In genomic region chr20:63707558-63708300, GRCh38 we compare ENCODE assay signal across 8 cellular contexts. TPM values are rescaled to one million over a fixed set of nuclear protein-coding genes. Genes with fewer than 3 reads are reported as not detected.
DNase-seq lines count a peak whose midpoint lies in the region; ATAC-seq and TF ChIP-seq lines count a peak whose summit lies in the region.

A gene with protein sequence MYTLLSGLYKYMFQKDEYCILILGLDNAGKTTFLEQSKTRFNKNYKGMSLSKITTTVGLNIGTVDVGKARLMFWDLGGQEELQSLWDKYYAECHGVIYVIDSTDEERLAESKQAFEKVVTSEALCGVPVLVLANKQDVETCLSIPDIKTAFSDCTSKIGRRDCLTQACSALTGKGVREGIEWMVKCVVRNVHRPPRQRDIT (minus strand): TSS chr20:63707976. CDS start chr20:63707091, 885 bp downstream.
A gene with protein sequence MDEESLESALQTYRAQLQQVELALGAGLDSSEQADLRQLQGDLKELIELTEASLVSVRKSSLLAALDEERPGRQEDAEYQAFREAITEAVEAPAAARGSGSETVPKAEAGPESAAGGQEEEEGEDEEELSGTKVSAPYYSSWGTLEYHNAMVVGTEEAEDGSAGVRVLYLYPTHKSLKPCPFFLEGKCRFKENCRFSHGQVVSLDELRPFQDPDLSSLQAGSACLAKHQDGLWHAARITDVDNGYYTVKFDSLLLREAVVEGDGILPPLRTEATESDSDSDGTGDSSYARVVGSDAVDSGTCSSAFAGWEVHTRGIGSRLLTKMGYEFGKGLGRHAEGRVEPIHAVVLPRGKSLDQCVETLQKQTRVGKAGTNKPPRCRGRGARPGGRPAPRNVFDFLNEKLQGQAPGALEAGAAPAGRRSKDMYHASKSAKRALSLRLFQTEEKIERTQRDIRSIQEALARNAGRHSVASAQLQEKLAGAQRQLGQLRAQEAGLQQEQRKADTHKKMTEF (plus strand): TSS chr20:63708039. CDS start chr20:63708581, 542 bp downstream.

- H3K27me3 Mint-ChIP-seq in Caco-2 (ENCODE audit: insufficient read depth, unreplicated experiment), result no peaks in the 10 kb centered on the region

- no TSS peak for BruUV-seq in Caco-2 (replicated peaks; lab: Mats Ljungman, UMichigan)

- peak within 1 kb of the TSS; percentile 82 for H3K27ac ChIP-seq in epithelial cell of prostate

- ATAC-seq in GM21423 (IDR thresholded peaks at IDR 0.05; ENCODE audit: unreplicated experiment), result peak; percentile 75

- H3K36me3 Mint-ChIP-seq in Caco-2 (ENCODE audit: insufficient read depth, unreplicated experiment), result peaks cover 100% of the 10 kb centered on the region

- peak within 1 kb of the TSS; percentile 87 for H3K4me3 Mint-ChIP-seq in Caco-2 (ENCODE audit: unreplicated experiment)

- peaks cover 11% of the 10 kb centered on the region for H3K9me3 Mint-ChIP-seq in Caco-2 (ENCODE audit: unreplicated experiment)

- DNase-seq in Caco-2, result peak; percentile 94 to 99
- DNase-seq in HuH-7.5 (ENCODE audit: low spot score), result peak; percentile 94
- DNase-seq in OCI-M2 (lab: John Stamatoyannopoulos, UW; ENCODE audit: unreplicated experiment), result peak; percentile 24
- DNase-seq in activated T-cell treated with anti-CD3 and anti-CD28 coated beads for 24 hours (ENCODE audit: low read depth), result peak; percentile 85
- DNase-seq in epithelial cell of prostate (ENCODE audit: low read depth, low spot score), result no peak
- peak; percentile 66 to 70 for DNase-seq in stimulated activated CD8-positive, alpha-beta memory T cell treated with anti-CD3 and anti-CD28 coated beads, Interleukin-4, amount 100 ng/mL, for 1 hour (ENCODE audit: low read depth in 2 of 2, low spot score in 1 of 2)

- intact Hi-C loops in Caco-2 (cut with micrococcal nuclease; ENCODE audit: unreplicated experiment), result loop anchor here (1.0 to 2.0 kb wide), 3 partner anchors 34 to 249 kb away; partner anchors contain the start of genes TPD52L2 and UCKL1

- peaks cover 6% of the 10 kb centered on the region; the same call in 1 of the 2 replicates for H3K9me3 ChIP-seq in Caco-2
- no peaks in the 10 kb centered on the region for H3K9me3 ChIP-seq in mononuclear cell (ENCODE audit: low read depth, low read length)

- TF ChIP-seq CTCF in Caco-2 (IDR thresholded peaks at IDR 0.05; ENCODE audit: insufficient read depth in 1 of 2, low read depth in 1 of 2, low read length in 1 of 2, severe bottlenecking in 1 of 2, unreplicated experiment in 1 of 2), result peak in 1 of 2 experiments; percentile 13

- H3K27me3 ChIP-seq in Caco-2 (replicated peaks; ENCODE audit: control insufficient read depth, insufficient read depth, low read length), result no peaks in the 10 kb centered on the region
- H3K27me3 ChIP-seq in mononuclear cell (ENCODE audit: insufficient read depth, low read length), result no peaks in the 10 kb centered on the region

- CTCF ChIA-PET in Caco-2 (lab: Charles Lee), result interaction anchor here (0.7 to 3.0 kb wide), 19 partner anchors 9 to 413 kb away, joined by 3 to 25 read pairs (median 4); partner anchors contain the start of genes LIME1, PTK6, SAMD10 and TPD52L2

- peaks cover 16% of the 10 kb centered on the region for H3K4me1 Mint-ChIP-seq in Caco-2 (ENCODE audit: low read depth, unreplicated experiment)

- H3K27ac Mint-ChIP-seq in Caco-2 (ENCODE audit: unreplicated experiment), result peak within 1 kb of the TSS; percentile 84

- POLR2A ChIA-PET in Caco-2 (lab: Charles Lee), result interaction anchor here (0.5 to 1.9 kb wide), 19 partner anchors 9 to 249 kb away, joined by 3 to 33 read pairs (median 4); partner anchors contain the start of genes HELZ2, LIME1, RTEL1 and SLC2A4RG

- H3K4me3 ChIP-seq in Caco-2 (ENCODE audit: low read depth, low read length) (peak within 1 kb of the TSS; percentile 96), mononuclear cell (ENCODE audit: low read length) (peak within 1 kb of the TSS; percentile 62)

- H3K4me1 ChIP-seq in Caco-2 (peaks cover 14% of the 10 kb centered on the region), mononuclear cell (ENCODE audit: insufficient read depth, low read length) (peaks cover 43% of the 10 kb centered on the region)

- peaks cover 22% of the 10 kb centered on the region for H3K36me3 ChIP-seq in Caco-2 (ENCODE audit: control insufficient read depth, insufficient read depth, low read length)

RNA-seq across cellular contexts. Expression of the first gene that starts in this region (rescaled TPM):
- total RNA-seq in Caco-2 (2022) (119 and 126 TPM in 2 replicates), mononuclear cell (13.5 TPM)

RNA-seq across cellular contexts. Expression of the second gene that starts in this region (rescaled TPM):
- 69.3 and 74.7 TPM in 2 replicates for total RNA-seq in Caco-2 (2022)
- total RNA-seq in mononuclear cell, result 14.0 TPM
